ENCODE assay signal across 3 cellular contexts in the genomic region with DNA sequence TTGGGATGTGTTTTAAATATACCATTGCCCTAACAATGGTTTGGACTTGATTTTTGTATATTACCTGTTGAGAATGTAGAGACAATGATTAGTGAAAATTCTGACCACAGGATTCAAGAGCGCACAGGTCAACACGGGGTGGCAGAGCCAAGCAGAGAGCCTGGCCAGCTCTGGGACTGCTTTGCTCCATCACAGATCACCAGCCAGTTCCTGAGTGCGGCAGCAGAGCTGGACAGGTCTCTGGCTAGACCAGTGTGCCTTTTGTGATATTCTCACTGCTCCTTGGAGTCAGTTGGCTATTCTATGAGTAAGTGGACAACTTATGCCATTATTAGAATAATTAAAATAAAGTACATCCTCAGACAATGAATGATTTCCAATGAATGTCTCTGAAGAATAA.
"Had no signal": no experiment of that assay in that cellular context is flagged by ENCODE, and none has a peak within 500 bp of the region (broad histone marks: within the 10 kb centered on the region; RNA-seq: fewer than 3 reads in every experiment).

No MANE protein-coding gene starts in this region.

- ATAC-seq: GM12878 had no signal

- DNase-seq: GDM1, GF-D8 had no signal

- H3K4me3 ChIP-seq: GM12878 had no signal
